In the genomic region with DNA sequence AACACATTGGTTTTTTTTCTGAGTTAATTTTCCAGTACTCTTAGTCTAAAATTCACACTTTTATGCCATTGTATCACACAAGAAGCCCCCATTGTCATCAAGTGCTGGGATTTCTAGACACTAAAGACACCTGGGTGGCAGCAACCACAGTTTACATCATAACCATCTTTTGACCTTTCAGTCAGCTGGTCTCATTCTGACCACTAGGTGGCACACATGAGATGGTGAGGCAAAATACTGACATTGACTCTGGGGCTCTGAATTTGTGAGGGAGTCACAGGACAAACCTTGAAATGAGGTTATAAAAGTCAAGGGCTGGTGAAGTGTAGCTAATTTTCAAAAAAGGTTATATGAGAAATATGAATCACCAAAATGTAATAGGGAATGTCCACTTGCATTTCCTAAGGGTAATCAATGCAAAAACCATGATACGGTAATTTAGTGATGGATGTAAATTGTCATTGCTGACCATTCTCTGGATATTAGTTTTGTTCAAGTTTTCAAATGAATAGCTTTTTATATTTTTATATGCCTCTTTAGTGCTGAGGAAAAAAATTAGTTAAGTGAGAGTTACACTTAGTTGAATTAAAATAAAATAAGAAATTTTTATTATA, we compare ENCODE assay signal across 8 cellular contexts.
A peak's percentile ranks its signal among the peaks of the same experiment; 100 is the strongest.
DNase-seq lines count a peak whose midpoint lies in the region; ATAC-seq and TF ChIP-seq lines count a peak whose summit lies in the region.

No MANE protein-coding gene starts in this region.

- no peaks in the 10 kb centered on the region for H3K36me3 ChIP-seq in OCI-LY7 (ENCODE audit: insufficient read depth, low read length)

- CTCF ChIA-PET in OCI-LY7 (lab: Charles Lee; ENCODE audit: unreplicated experiment): no interaction called here

- POLR2A ChIA-PET in OCI-LY7 (lab: Charles Lee): no interaction called here

- no peaks in the 10 kb centered on the region for H3K9me3 ChIP-seq in OCI-LY7 (ENCODE audit: low read length)

- H3K4me2 ChIP-seq in OCI-LY7 (ENCODE audit: low read length): no peak overlapping the region

- TF ChIP-seq CTCF in OCI-LY7 (conservative IDR thresholded peaks at IDR 0.05; ENCODE audit: low read length): peak; percentile 94
- TF ChIP-seq CTCF in retinal pigment epithelial cell (conservative IDR thresholded peaks at IDR 0.05; ENCODE audit: low read depth, low read length): peak; percentile 91

- no peaks in the 10 kb centered on the region for H4K20me1 ChIP-seq in OCI-LY7 (ENCODE audit: insufficient read depth, low read length)

- H2AFZ ChIP-seq in OCI-LY7 (ENCODE audit: low read length): no peak overlapping the region

- no peaks in the 10 kb centered on the region for H3K79me2 ChIP-seq in OCI-LY7 (ENCODE audit: insufficient read depth, low read depth, low read length)

- no peaks in the 10 kb centered on the region for H3K4me1 ChIP-seq in OCI-LY7 (ENCODE audit: insufficient read depth, low read length, poor library complexity, severe bottlenecking)

- no TSS peak for BruUV-seq in OCI-LY7 (replicated peaks; lab: Mats Ljungman, UMichigan)

- H3K4me3 ChIP-seq in OCI-LY7 (ENCODE audit: low read depth, low read length, poor library complexity, severe bottlenecking) (no peak overlapping the region), retinal pigment epithelial cell (ENCODE audit: low read length) (no peak overlapping the region)

- intact Hi-C loops in OCI-LY7 (cut with micrococcal nuclease; ENCODE audit: unreplicated experiment): no loop called here

- H3K9me2 ChIP-seq in OCI-LY7 (ENCODE audit: insufficient read depth, low read length): no peaks in the 10 kb centered on the region

- ATAC-seq in GM19452 (IDR thresholded peaks at IDR 0.05; ENCODE audit: unreplicated experiment) (peak; percentile 80), HG03571 (IDR thresholded peaks at IDR 0.05; ENCODE audit: unreplicated experiment) (peak; percentile 84)

- no peak overlapping the region for H3K27ac ChIP-seq in OCI-LY7 (ENCODE audit: low read depth, low read length, poor library complexity, severe bottlenecking)

- DNase-seq in DMS153 treated with DMSO at 0.1 percent for 48 hours (lab: John Stamatoyannopoulos, UW; ENCODE audit: unreplicated experiment) (peak; percentile 44), OCI-LY7 (ENCODE audit: low spot score) (peak; percentile 65), activated T-helper 1 cell treated with Interleukin-2 at 50 U/mL for 16 hours (ENCODE audit: low read depth) (peak; percentile 34), germinal center (ENCODE audit: low spot score) (peak; percentile 6), retinal pigment epithelial cell (ENCODE audit: low read depth) (no peak), DMS79 (lab: John Stamatoyannopoulos, UW) (no peak)

Comparison
In these comparisons a context has a peak if more than half of its experiments do, and no peak if none do; other contexts are left out.
1. DNase-seq: peak in DMS153 treated with DMSO at 0.1 percent for 48 hours (single experiment), OCI-LY7 (single experiment), activated T-helper 1 cell treated with Interleukin-2 at 50 U/mL for 16 hours (single experiment) and germinal center (single experiment); none in retinal pigment epithelial cell (single experiment) and DMS79 (single experiment).